22 cellular contexts compared by ENCODE assay signal in genomic region chr2:7467782-7468447, GRCh38.
DNase-seq lines count a peak whose midpoint lies in the region; ATAC-seq and TF ChIP-seq lines count a peak whose summit lies in the region.
"Had no signal": no experiment of that assay in that cellular context is flagged by ENCODE, and none has a peak within 500 bp of the region (broad histone marks: within the 10 kb centered on the region; RNA-seq: fewer than 3 reads in every experiment).

No MANE protein-coding gene starts in this region.

- peak in 4 of 5 donors; percentile 11 to 81 (median 72) for DNase-seq in CD8-positive, alpha-beta memory T cell
- DNase-seq in T-helper 2 cell treated with Interferon-gamma antibody and Interleukin-4, amounts not matched to agents 5 μg/mL and 100 μg/mL, for 36 hours (ENCODE audit: low spot score): peak; percentile 75
- DNase-seq in activated T-helper 2 cell treated with anti-CD3 and anti-CD28 coated beads, Interferon-gamma antibody, Interleukin-2, Interleukin-4, amounts not matched to agents 10 μg/mL and 5 μg/mL and 100 μg/mL, durations not matched to agents 14 hours and 24 hours and 36 hours (ENCODE audit: low spot score): peak; percentile 57
- no peak for DNase-seq in natural killer cell treated with Interleukin-12 subunit alpha and Interleukin-12 subunit beta and Interleukin-15 and Interleukin-18, amount 100 ng/mL, for 72 hours (ENCODE audit: low spot score)
- DNase-seq in NCI-H1417 treated with DMSO at 0.1 percent for 48 hours (lab: John Stamatoyannopoulos, UW): no peak
- DNase-seq: activated B cell treated with CpG ODN at 0.5 μM for 24 hours, adrenal gland, caudate nucleus, DMS79, left lung, naive B cell, NCI-H1092, NCI-H748 treated with DMSO at 0.1 percent for 48 hours, transverse colon had no signal

- H3K4me3 ChIP-seq in CD8-positive, alpha-beta memory T cell (ENCODE audit: low read length): no peak overlapping the region
- H3K4me3 ChIP-seq: adrenal gland, BLaER1, K562, left lung, prostate gland, transverse colon had no signal

- H3K4me1 ChIP-seq in CD8-positive, alpha-beta memory T cell (ENCODE audit: insufficient read depth, low read length): peaks cover 7% of the 10 kb centered on the region
- H3K4me1 ChIP-seq: adrenal gland, BLaER1, left lung, prostate gland, transverse colon had no signal

- H3K27ac Mint-ChIP-seq in CD8-positive, alpha-beta memory T cell: peak overlapping the region; percentile 5 to 94 (median 87)
- peak overlapping the region; percentile 94 for H3K27ac Mint-ChIP-seq in T-helper 2 cell treated with Interferon-gamma antibody and Interleukin-4, amounts not matched to agents 5 μg/mL and 100 μg/mL, for 36 hours
- H3K27ac Mint-ChIP-seq in activated T-helper 2 cell treated with anti-CD3 and anti-CD28 coated beads, Interferon-gamma antibody, Interleukin-2, Interleukin-4, amounts not matched to agents 10 μg/mL and 5 μg/mL and 100 μg/mL, durations not matched to agents 14 hours and 24 hours and 36 hours: peak overlapping the region; percentile 96
- peak overlapping the region; percentile 75 to 94 for H3K27ac Mint-ChIP-seq in natural killer cell treated with Interleukin-12 subunit alpha and Interleukin-12 subunit beta and Interleukin-15 and Interleukin-18, amount 100 ng/mL, for 72 hours
- H3K27ac Mint-ChIP-seq: activated B cell treated with CpG ODN at 0.5 μM for 24 hours had no signal

- POLR2A ChIA-PET in CD8-positive, alpha-beta memory T cell (lab: Charles Lee): interaction anchor here (0.6 to 1.4 kb wide), 4 partner anchors 16 to 1214 kb away, joined by 3 to 6 read pairs (median 3); partner anchors contain the start of gene ID2

- H3K36me3 ChIP-seq in CD8-positive, alpha-beta memory T cell (ENCODE audit: insufficient read depth, low read length): no peaks in the 10 kb centered on the region
- H3K36me3 ChIP-seq: adrenal gland, BLaER1, left lung, prostate gland, transverse colon had no signal

- ATAC-seq in natural killer cell treated with Interleukin-12 subunit alpha and Interleukin-12 subunit beta and Interleukin-15 and Interleukin-18, amount 100 ng/mL, for 72 hours: peak; percentile 92 to 94
- ATAC-seq in SK-N-SH treated with all-trans-retinoic acid at 6 μM for 48 hours (no peak), HG03342 (IDR thresholded peaks at IDR 0.05; ENCODE audit: unreplicated experiment) (no peak), HG02970 (IDR thresholded peaks at IDR 0.05; ENCODE audit: low FRiP score, unreplicated experiment) (no peak)
- ATAC-seq: K562, left lung, Panc1 had no signal

- CTCF ChIA-PET in CD8-positive, alpha-beta memory T cell (lab: Charles Lee): interaction anchor here (1.7 kb wide), 1 partner anchor 16 kb away, joined by 7 read pairs; no protein-coding TSS in a partner anchor

- no peaks in the 10 kb centered on the region for H3K9me3 Mint-ChIP-seq in CD8-positive, alpha-beta memory T cell
- peaks cover 30% of the 10 kb centered on the region for H3K9me3 Mint-ChIP-seq in T-helper 2 cell treated with Interferon-gamma antibody and Interleukin-4, amounts not matched to agents 5 μg/mL and 100 μg/mL, for 36 hours
- H3K9me3 Mint-ChIP-seq in activated T-helper 2 cell treated with anti-CD3 and anti-CD28 coated beads, Interferon-gamma antibody, Interleukin-2, Interleukin-4, amounts not matched to agents 10 μg/mL and 5 μg/mL and 100 μg/mL, durations not matched to agents 14 hours and 24 hours and 36 hours: peaks cover 41% of the 10 kb centered on the region
- H3K9me3 Mint-ChIP-seq in natural killer cell treated with Interleukin-12 subunit alpha and Interleukin-12 subunit beta and Interleukin-15 and Interleukin-18, amount 100 ng/mL, for 72 hours: peaks cover 3% of the 10 kb centered on the region
- H3K9me3 Mint-ChIP-seq: activated B cell treated with CpG ODN at 0.5 μM for 24 hours, naive B cell had no signal

- peak overlapping the region in 5 of 7 donors; percentile 16 to 42 (median 41) for H3K4me3 Mint-ChIP-seq in CD8-positive, alpha-beta memory T cell
- H3K4me3 Mint-ChIP-seq in T-helper 2 cell treated with Interferon-gamma antibody and Interleukin-4, amounts not matched to agents 5 μg/mL and 100 μg/mL, for 36 hours: peak overlapping the region; percentile 18
- H3K4me3 Mint-ChIP-seq in activated T-helper 2 cell treated with anti-CD3 and anti-CD28 coated beads, Interferon-gamma antibody, Interleukin-2, Interleukin-4, amounts not matched to agents 10 μg/mL and 5 μg/mL and 100 μg/mL, durations not matched to agents 14 hours and 24 hours and 36 hours (ENCODE audit: low read depth): peak overlapping the region; percentile 15
- peak overlapping the region; percentile 73 for H3K4me3 Mint-ChIP-seq in natural killer cell treated with Interleukin-12 subunit alpha and Interleukin-12 subunit beta and Interleukin-15 and Interleukin-18, amount 100 ng/mL, for 72 hours
- H3K4me3 Mint-ChIP-seq: activated B cell treated with CpG ODN at 0.5 μM for 24 hours, naive B cell had no signal

- no peak overlapping the region for H3K27ac ChIP-seq in CD8-positive, alpha-beta memory T cell (ENCODE audit: low read depth, low read length)
- H3K27ac ChIP-seq: adrenal gland, BLaER1, HL-60, left lung, prostate gland, transverse colon had no signal

- H3K4me1 Mint-ChIP-seq in CD8-positive, alpha-beta memory T cell: peaks cover 14 to 47% (median 36%) of the 10 kb centered on the region in 3 donors
- H3K4me1 Mint-ChIP-seq in T-helper 2 cell treated with Interferon-gamma antibody and Interleukin-4, amounts not matched to agents 5 μg/mL and 100 μg/mL, for 36 hours (ENCODE audit: low read depth): peaks cover 44% of the 10 kb centered on the region
- H3K4me1 Mint-ChIP-seq in activated T-helper 2 cell treated with anti-CD3 and anti-CD28 coated beads, Interferon-gamma antibody, Interleukin-2, Interleukin-4, amounts not matched to agents 10 μg/mL and 5 μg/mL and 100 μg/mL, durations not matched to agents 14 hours and 24 hours and 36 hours (ENCODE audit: low read depth): peaks cover 58% of the 10 kb centered on the region
- peaks cover 40 to 54% of the 10 kb centered on the region in 2 donors for H3K4me1 Mint-ChIP-seq in natural killer cell treated with Interleukin-12 subunit alpha and Interleukin-12 subunit beta and Interleukin-15 and Interleukin-18, amount 100 ng/mL, for 72 hours (ENCODE audit: low read depth in 2 of 2)
- H3K4me1 Mint-ChIP-seq: activated B cell treated with CpG ODN at 0.5 μM for 24 hours, naive B cell had no signal

- no peaks in the 10 kb centered on the region for H3K27me3 ChIP-seq in CD8-positive, alpha-beta memory T cell (ENCODE audit: insufficient read depth, low read length, poor library complexity, severe bottlenecking)
- H3K27me3 ChIP-seq: adrenal gland, BLaER1, left lung, transverse colon had no signal

- intact Hi-C loops in activated T-helper 2 cell treated with anti-CD3 and anti-CD28 coated beads, Interferon-gamma antibody, Interleukin-2, Interleukin-4, amounts not matched to agents 10 μg/mL and 5 μg/mL and 100 μg/mL, durations not matched to agents 14 hours and 24 hours and 36 hours (cut with micrococcal nuclease): loop anchor here (1.0 to 2.0 kb wide), 5 partner anchors 18 to 380 kb away; no protein-coding TSS in a partner anchor

- H3K36me3 Mint-ChIP-seq in CD8-positive, alpha-beta memory T cell: peaks cover 0 to 11% (median 5%) of the 10 kb centered on the region in 3 donors
- H3K36me3 Mint-ChIP-seq in T-helper 2 cell treated with Interferon-gamma antibody and Interleukin-4, amounts not matched to agents 5 μg/mL and 100 μg/mL, for 36 hours (ENCODE audit: low read depth): peaks cover 27% of the 10 kb centered on the region
- peaks cover 49% of the 10 kb centered on the region for H3K36me3 Mint-ChIP-seq in activated T-helper 2 cell treated with anti-CD3 and anti-CD28 coated beads, Interferon-gamma antibody, Interleukin-2, Interleukin-4, amounts not matched to agents 10 μg/mL and 5 μg/mL and 100 μg/mL, durations not matched to agents 14 hours and 24 hours and 36 hours (ENCODE audit: low read depth)
- H3K36me3 Mint-ChIP-seq in natural killer cell treated with Interleukin-12 subunit alpha and Interleukin-12 subunit beta and Interleukin-15 and Interleukin-18, amount 100 ng/mL, for 72 hours: peaks cover 26% of the 10 kb centered on the region
- H3K36me3 Mint-ChIP-seq: naive B cell had no signal

- H3K9me3 ChIP-seq in CD8-positive, alpha-beta memory T cell (ENCODE audit: low read length): no peaks in the 10 kb centered on the region
- H3K9me3 ChIP-seq: BLaER1, left lung, prostate gland, transverse colon had no signal

- peaks cover 0 to 4% of the 10 kb centered on the region in 2 donors for H3K27me3 Mint-ChIP-seq in CD8-positive, alpha-beta memory T cell
- no peaks in the 10 kb centered on the region for H3K27me3 Mint-ChIP-seq in T-helper 2 cell treated with Interferon-gamma antibody and Interleukin-4, amounts not matched to agents 5 μg/mL and 100 μg/mL, for 36 hours (ENCODE audit: low read depth)
- no peaks in the 10 kb centered on the region for H3K27me3 Mint-ChIP-seq in activated T-helper 2 cell treated with anti-CD3 and anti-CD28 coated beads, Interferon-gamma antibody, Interleukin-2, Interleukin-4, amounts not matched to agents 10 μg/mL and 5 μg/mL and 100 μg/mL, durations not matched to agents 14 hours and 24 hours and 36 hours (ENCODE audit: low read depth)
- no peaks in the 10 kb centered on the region for H3K27me3 Mint-ChIP-seq in natural killer cell treated with Interleukin-12 subunit alpha and Interleukin-12 subunit beta and Interleukin-15 and Interleukin-18, amount 100 ng/mL, for 72 hours

TF ChIP-seq in SK-N-SH treated with all-trans-retinoic acid at 6 μM for 48 hours, 23 proteins besides CTCF, POLR2A, EP300 and RAD21:
- TF ChIP-seq BACH2 (CRISPR knock-in tag; IDR thresholded peaks at IDR 0.05; ENCODE audit: borderline replicate concordance): no peak
- no peak for TF ChIP-seq TOX (CRISPR knock-in tag; IDR thresholded peaks at IDR 0.05; ENCODE audit: borderline replicate concordance)
- TF ChIP-seq CSDC2 (CRISPR knock-in tag; IDR thresholded peaks at IDR 0.05): no peak
- no peak for TF ChIP-seq ZNF8 (CRISPR knock-in tag; IDR thresholded peaks at IDR 0.05)
TF ChIP-seq in SK-N-SH treated with all-trans-retinoic acid at 6 μM for 48 hours: peak in this region for 0.

Comparison
In these comparisons a context has a peak if more than half of its experiments do, and no peak if none do; other contexts are left out.
1. DNase-seq: peak in CD8-positive, alpha-beta memory T cell (4 of 5), T-helper 2 cell treated with Interferon-gamma antibody and Interleukin-4, amounts not matched to agents 5 μg/mL and 100 μg/mL, for 36 hours (single experiment) and activated T-helper 2 cell treated with anti-CD3 and anti-CD28 coated beads, Interferon-gamma antibody, Interleukin-2, Interleukin-4, amounts not matched to agents 10 μg/mL and 5 μg/mL and 100 μg/mL, durations not matched to agents 14 hours and 24 hours and 36 hours (single experiment); none in natural killer cell treated with Interleukin-12 subunit alpha and Interleukin-12 subunit beta and Interleukin-15 and Interleukin-18, amount 100 ng/mL, for 72 hours (single experiment) and NCI-H1417 treated with DMSO at 0.1 percent for 48 hours (single experiment).
2. H3K4me3 Mint-ChIP-seq: peak in every context shown above with its lines; median percentile 73 in natural killer cell treated with Interleukin-12 subunit alpha and Interleukin-12 subunit beta and Interleukin-15 and Interleukin-18, amount 100 ng/mL, for 72 hours; 41 in CD8-positive, alpha-beta memory T cell; 18 in T-helper 2 cell treated with Interferon-gamma antibody and Interleukin-4, amounts not matched to agents 5 μg/mL and 100 μg/mL, for 36 hours; 15 in activated T-helper 2 cell treated with anti-CD3 and anti-CD28 coated beads, Interferon-gamma antibody, Interleukin-2, Interleukin-4, amounts not matched to agents 10 μg/mL and 5 μg/mL and 100 μg/mL, durations not matched to agents 14 hours and 24 hours and 36 hours.
3. ATAC-seq: peak in natural killer cell treated with Interleukin-12 subunit alpha and Interleukin-12 subunit beta and Interleukin-15 and Interleukin-18, amount 100 ng/mL, for 72 hours (2 of 2); none in SK-N-SH treated with all-trans-retinoic acid at 6 μM for 48 hours (single experiment), HG03342 (single experiment) and HG02970 (single experiment).
4. Peak in every context shown above with its lines, with median percentiles within 50 percentile points of each other: H3K27ac Mint-ChIP-seq.